ENCODE assay signal across 8 cellular contexts in genomic region chr1:154219511-154219910, GRCh38. TPM values are rescaled to one million over a fixed set of nuclear protein-coding genes. Genes with fewer than 3 reads are reported as not detected.
DNase-seq lines count a peak whose midpoint lies in the region; ATAC-seq and TF ChIP-seq lines count a peak whose summit lies in the region.

No MANE protein-coding gene starts in this region.

- no peaks in the 10 kb centered on the region for H3K27me3 ChIP-seq in CD4-positive, alpha-beta T cell (ENCODE audit: control insufficient read depth, insufficient read depth, low read length)
- H3K27me3 ChIP-seq in left lung (no peaks in the 10 kb centered on the region), thymus (ENCODE audit: control insufficient read depth, insufficient read depth) (no peaks in the 10 kb centered on the region)

- H3K4me3 ChIP-seq in astrocyte of the cerebellum (ENCODE audit: low read depth, low read length): peak overlapping the region; percentile 88
- peak overlapping the region; percentile 53 to 85 for H3K4me3 ChIP-seq in left lung
- H3K4me3 ChIP-seq in thymus (ENCODE audit: low read length): peak overlapping the region; percentile 85

- peaks cover 71% of the 10 kb centered on the region for H3K36me3 Mint-ChIP-seq in CD4-positive, alpha-beta T cell (ENCODE audit: low read depth)

- WGBS in thymus: 23% methylated on average over 5 of the region's 5 CpGs

- H3K4me3 Mint-ChIP-seq in CD4-positive, alpha-beta T cell: peak overlapping the region; percentile 91

- peak overlapping the region; percentile 93 for H3K27ac Mint-ChIP-seq in CD4-positive, alpha-beta T cell

- no peaks in the 10 kb centered on the region for H3K9me3 Mint-ChIP-seq in CD4-positive, alpha-beta T cell

- peak overlapping the region; percentile 99 for H3K27ac ChIP-seq in CD4-positive, alpha-beta T cell (ENCODE audit: low read depth, low read length)
- H3K27ac ChIP-seq in left lung: peak overlapping the region; percentile 99
- no peak overlapping the region for H3K27ac ChIP-seq in thymus (ENCODE audit: low read depth)

- no peaks in the 10 kb centered on the region for H3K27me3 Mint-ChIP-seq in CD4-positive, alpha-beta T cell

- peaks cover 67% of the 10 kb centered on the region for H3K4me1 Mint-ChIP-seq in CD4-positive, alpha-beta T cell (ENCODE audit: low read depth)

- peaks cover 0 to 38% of the 10 kb centered on the region in 2 donors for H3K36me3 ChIP-seq in left lung
- H3K36me3 ChIP-seq in thymus (ENCODE audit: control insufficient read depth, insufficient read depth): peaks cover under 1% of the 10 kb centered on the region

- no peak for ATAC-seq in CD4-positive, alpha-beta T cell (ENCODE audit: poor library complexity)
- ATAC-seq in left lung (no peak), HG03045 (IDR thresholded peaks at IDR 0.05; ENCODE audit: unreplicated experiment) (no peak)

- in situ Hi-C loops in KBM-7 (cut with MboI; ENCODE audit: low pct_unique_long_range_greater_than_20kb, low sequenced_read_pairs): no loop called here
- in situ Hi-C loops in astrocyte of the cerebellum (cut with HindIII; ENCODE audit: low sequenced_read_pairs): no loop called here

- TF ChIP-seq CTCF in CD4-positive, alpha-beta T cell (IDR thresholded peaks at IDR 0.05): no peak
- no peak for TF ChIP-seq CTCF in astrocyte of the cerebellum (IDR thresholded peaks at IDR 0.05; ENCODE audit: low read depth, low read length, missing control alignments)
- TF ChIP-seq CTCF in left lung (IDR thresholded peaks at IDR 0.05): no peak

- POLR2A ChIA-PET in CD4-positive, alpha-beta T cell (lab: Charles Lee): interaction anchor here (0.9 to 2.9 kb wide), 17 partner anchors 10 to 444 kb away, joined by 3 to 34 read pairs (median 5); partner anchors contain the start of gene RPS27

- CTCF ChIA-PET in CD4-positive, alpha-beta T cell (lab: Charles Lee): interaction anchor here (1.2 kb wide), 1 partner anchor 115 kb away, joined by 6 read pairs; no protein-coding TSS in a partner anchor

- intact Hi-C loops in CD4-positive, alpha-beta T cell (cut with DNase I, micrococcal nuclease): no loop called here
- intact Hi-C loops in left lung (cut with DNase I): no loop called here

- H3K9me3 ChIP-seq in CD4-positive, alpha-beta T cell (ENCODE audit: control insufficient read depth, low read length): no peaks in the 10 kb centered on the region
- H3K9me3 ChIP-seq in left lung: no peaks in the 10 kb centered on the region
- H3K9me3 ChIP-seq in thymus (ENCODE audit: control insufficient read depth): no peaks in the 10 kb centered on the region

- DNase-seq in CD4-positive, alpha-beta T cell: no peak
- DNase-seq in KBM-7 (peak; percentile 60), astrocyte of the cerebellum (ENCODE audit: low read depth) (no peak), left lung (no peak), NK-92 (lab: John Stamatoyannopoulos, UW; ENCODE audit: unreplicated experiment) (no peak), NCI-H446 treated with DMSO at 0.1 percent for 48 hours (lab: John Stamatoyannopoulos, UW) (no peak)

- peaks cover 32 to 58% of the 10 kb centered on the region in 2 donors for H3K4me1 ChIP-seq in left lung
- peaks cover 19% of the 10 kb centered on the region for H3K4me1 ChIP-seq in thymus (ENCODE audit: control insufficient read depth, insufficient read depth, low read length)

RNA-seq across cellular contexts. Expression of gene UBAP2L, which starts 1.2 kb away (rescaled TPM):
- total RNA-seq in CD4-positive, alpha-beta T cell: 100 to 1,000 TPM; 224 to 234 TPM
- 100 to 1,000 TPM; 131 to 144 TPM for total RNA-seq in left lung
- 50.1 TPM for polyA plus RNA-seq in thymus

RNA-seq across cellular contexts. Expression of gene CFAP141, which starts 13.4 kb away (rescaled TPM):
- not detected for total RNA-seq in CD4-positive, alpha-beta T cell
- not detected for total RNA-seq in left lung
- polyA plus RNA-seq in thymus: not detected

RNA-seq across cellular contexts. Expression of gene TPM3, which starts 27.6 kb away (rescaled TPM):
- 100 to 1,000 TPM; 345 to 357 TPM for total RNA-seq in CD4-positive, alpha-beta T cell
- total RNA-seq in left lung: 100 to 1,000 TPM; 318 to 406 TPM
- polyA plus RNA-seq in thymus: 304 TPM

RNA-seq across cellular contexts. Expression of gene HAX1, which starts 52.9 kb away (rescaled TPM):
- total RNA-seq in CD4-positive, alpha-beta T cell: 10 to 100 TPM; 57.5 to 62.5 TPM
- 10 to 100 TPM; 71.6 to 82.6 TPM for total RNA-seq in left lung
- polyA plus RNA-seq in thymus: 113 TPM
